In genomic region chr18:32714571-32715148, GRCh38 we compare ENCODE assay signal across 1 cellular context.
TF ChIP-seq lines count a peak whose summit lies in the region.

No MANE protein-coding gene starts in this region.

TF ChIP-seq in GM12878, 131 proteins besides CTCF, POLR2A, EP300 and RAD21 (continued from another document):
- TF ChIP-seq SMC3 (IDR thresholded peaks at IDR 0.05; ENCODE audit: borderline replicate concordance, low read length): peak; percentile 79; the same call in 1 of the 2 replicates
